ENCODE assay signal across 9 cellular contexts in genomic region chr12:129911437-129912049, GRCh38. TPM values are rescaled to one million over a fixed set of nuclear protein-coding genes. Genes with fewer than 3 reads are reported as not detected.
A peak's percentile ranks its signal among the peaks of the same experiment; 100 is the strongest.
DNase-seq lines count a peak whose midpoint lies in the region; ATAC-seq and TF ChIP-seq lines count a peak whose summit lies in the region.
"Had no signal": no experiment of that assay in that cellular context is flagged by ENCODE, and none has a peak within 500 bp of the region (broad histone marks: within the 10 kb centered on the region; RNA-seq: fewer than 3 reads in every experiment).

No MANE protein-coding gene starts in this region.

- H3K27me3 ChIP-seq in OCI-LY1 (ENCODE audit: insufficient read depth, low read length), result no peaks in the 10 kb centered on the region
- H3K27me3 ChIP-seq in effector memory CD4-positive, alpha-beta T cell (replicated peaks; ENCODE audit: control insufficient read depth, insufficient read depth, low read length, poor library complexity, severe bottlenecking), result no peaks in the 10 kb centered on the region

- TF ChIP-seq CTCF in OCI-LY1 (IDR thresholded peaks at IDR 0.05; ENCODE audit: low read length) (peak; percentile 77), natural killer cell (IDR thresholded peaks at IDR 0.05) (peak; percentile 82)

- H3K4me1 ChIP-seq in OCI-LY1 (ENCODE audit: insufficient read depth, low read length, severe bottlenecking), result no peaks in the 10 kb centered on the region
- H3K4me1 ChIP-seq in effector memory CD4-positive, alpha-beta T cell (ENCODE audit: control insufficient read depth, insufficient read depth, low read length, poor library complexity, severe bottlenecking), result no peaks in the 10 kb centered on the region

- no peaks in the 10 kb centered on the region for H3K9me3 Mint-ChIP-seq in natural killer cell
- H3K9me3 Mint-ChIP-seq: T-helper 1 cell treated with Interleukin-12 subunit alpha and Interleukin-12 subunit beta and Interleukin-4 antibody, amounts not matched to agents 30 μg/mL and 1 μg/mL, for 36 hours had no signal

- no peaks in the 10 kb centered on the region for H4K20me1 ChIP-seq in OCI-LY1 (ENCODE audit: insufficient read depth, low read length)

- H3K27me3 Mint-ChIP-seq in natural killer cell (ENCODE audit: low read depth in 2 of 2), result peaks cover 6 to 15% of the 10 kb centered on the region in 2 donors

- H3K36me3 ChIP-seq in OCI-LY1 (ENCODE audit: insufficient read depth, low read length), result no peaks in the 10 kb centered on the region
- H3K36me3 ChIP-seq in effector memory CD4-positive, alpha-beta T cell (ENCODE audit: control insufficient read depth, insufficient read depth, low read length), result no peaks in the 10 kb centered on the region

- no peak overlapping the region for H3K4me3 Mint-ChIP-seq in natural killer cell
- H3K4me3 Mint-ChIP-seq: T-helper 1 cell treated with Interleukin-12 subunit alpha and Interleukin-12 subunit beta and Interleukin-4 antibody, amounts not matched to agents 30 μg/mL and 1 μg/mL, for 36 hours had no signal

- intact Hi-C loops in natural killer cell (cut with micrococcal nuclease), result loop anchor here (1.0 to 5.0 kb wide), 3 partner anchors 1149 to 1652 kb away; no protein-coding TSS in a partner anchor

- H3K36me3 Mint-ChIP-seq in natural killer cell, result no peaks in the 10 kb centered on the region

- peak; percentile 85 for ATAC-seq in GM19328 (IDR thresholded peaks at IDR 0.05; ENCODE audit: unreplicated experiment)
- peak; percentile 48 to 83 (median 61) for ATAC-seq in natural killer cell

- H3K27ac Mint-ChIP-seq in natural killer cell, result no peak overlapping the region
- H3K27ac Mint-ChIP-seq: T-helper 1 cell treated with Interleukin-12 subunit alpha and Interleukin-12 subunit beta and Interleukin-4 antibody, amounts not matched to agents 30 μg/mL and 1 μg/mL, for 36 hours had no signal

- peak; percentile 86 for DNase-seq in DMS53 (lab: John Stamatoyannopoulos, UW)
- peak; percentile 44 for DNase-seq in HuH-7 (ENCODE audit: low spot score)
- peak; percentile 53 for DNase-seq in epidermal melanocyte (ENCODE audit: insufficient read length, low spot score)
- DNase-seq in natural killer cell, result peak; percentile 25
- no peak for DNase-seq in GOT3 (lab: John Stamatoyannopoulos, UW)
- DNase-seq in effector memory CD4-positive, alpha-beta T cell, result no peak

- H3K27ac ChIP-seq in OCI-LY1 (ENCODE audit: low read depth, low read length, poor library complexity, severe bottlenecking), result no peak overlapping the region
- no peak overlapping the region for H3K27ac ChIP-seq in effector memory CD4-positive, alpha-beta T cell (ENCODE audit: insufficient read depth, low read length, poor library complexity, severe bottlenecking)

- H3K79me2 ChIP-seq in OCI-LY1 (ENCODE audit: insufficient read depth, low read length), result no peaks in the 10 kb centered on the region

- no peak overlapping the region for H3K4me2 ChIP-seq in OCI-LY1 (ENCODE audit: low read length)

- no peaks in the 10 kb centered on the region for H3K9me3 ChIP-seq in OCI-LY1 (ENCODE audit: low read length)
- no peaks in the 10 kb centered on the region for H3K9me3 ChIP-seq in effector memory CD4-positive, alpha-beta T cell (ENCODE audit: control insufficient read depth, low read length)

- no peaks in the 10 kb centered on the region for H3F3A ChIP-seq in OCI-LY1 (ENCODE audit: insufficient read depth, low read length)

- H2AFZ ChIP-seq in OCI-LY1 (ENCODE audit: low read length), result no peak overlapping the region

- H3K9me2 ChIP-seq in OCI-LY1 (ENCODE audit: low read depth, low read length), result no peaks in the 10 kb centered on the region

- no peak overlapping the region for H3K9ac ChIP-seq in OCI-LY1 (ENCODE audit: low read length)

- H3K4me1 Mint-ChIP-seq in natural killer cell, result no peaks in the 10 kb centered on the region

- no peak overlapping the region for H3K4me3 ChIP-seq in OCI-LY1 (ENCODE audit: low read depth, low read length, poor library complexity, severe bottlenecking)
- H3K4me3 ChIP-seq in effector memory CD4-positive, alpha-beta T cell (ENCODE audit: insufficient read depth, low read depth, low read length, poor library complexity, severe bottlenecking), result no peak overlapping the region

RNA-seq across cellular contexts. Expression of gene TMEM132D, which starts 7.7 kb away (rescaled TPM):
- total RNA-seq in natural killer cell, result not detected

Comparison
In these comparisons a context has a peak if more than half of its experiments do, and no peak if none do; other contexts are left out.
1. DNase-seq: peak in DMS53 (single experiment), HuH-7 (single experiment), epidermal melanocyte (single experiment) and natural killer cell (single experiment); none in GOT3 (single experiment) and effector memory CD4-positive, alpha-beta T cell (0 of 3).